Comparison of ENCODE assay signal across 8 cellular contexts in genomic region chr4:140743194-140743931, GRCh38. TPM values are rescaled to one million over a fixed set of nuclear protein-coding genes. Genes with fewer than 3 reads are reported as not detected.
DNase-seq lines count a peak whose midpoint lies in the region; ATAC-seq, FAIRE-seq and TF ChIP-seq lines count a peak whose summit lies in the region.

No MANE protein-coding gene starts in this region.

- no peak overlapping the region for H3K4me3 ChIP-seq in A549

- no peaks in the 10 kb centered on the region for H3K36me3 Mint-ChIP-seq in activated CD4-positive, alpha-beta memory T cell treated with anti-CD3 and anti-CD28 coated beads for 36 hours

- POLR2A ChIA-PET in A549 (lab: Yijun Ruan, JAX) = interaction anchor here (1.7 kb wide), 1 partner anchor 13 kb away, joined by 5 read pairs; no protein-coding TSS in a partner anchor
- POLR2A ChIA-PET in activated CD4-positive, alpha-beta memory T cell treated with anti-CD3 and anti-CD28 coated beads for 36 hours (lab: Charles Lee) = no interaction called here

- no peak for TF ChIP-seq EP300 in A549 (IDR thresholded peaks at IDR 0.05)

- H3K27me3 Mint-ChIP-seq in activated CD4-positive, alpha-beta memory T cell treated with anti-CD3 and anti-CD28 coated beads for 36 hours = peaks cover 10% of the 10 kb centered on the region

- H3K9me3 ChIP-seq in A549 = 0 out of 3 replicates have a peak, but pooled peaks cover under 1% of the 10 kb centered on the region

- TF ChIP-seq RAD21 in A549 (conservative IDR thresholded peaks at IDR 0.05 in 1 of 2, IDR thresholded peaks at IDR 0.05 in 1 of 2) = peak; percentile 13 to 17; a peak in 1 of 5 replicates

- no peak overlapping the region for H3K27ac Mint-ChIP-seq in activated CD4-positive, alpha-beta memory T cell treated with anti-CD3 and anti-CD28 coated beads for 36 hours

- DNase-seq in A549 (ENCODE audit: low read depth in 1 of 2, low spot score in 1 of 2) (peak in 1 of 2 experiments; percentile 25), RKO (ENCODE audit: low spot score) (peak; percentile 12), iPS-NIHi7 (ENCODE audit: extremely low spot score) (peak; percentile 22), NCI-H187 (lab: John Stamatoyannopoulos, UW) (no peak)
- no peak for DNase-seq in stimulated activated CD4-positive, alpha-beta T cell treated with anti-CD3 and anti-CD28 coated beads, Interleukin-1b, Interleukin-23, amount 100 ng/mL, for 48 hours
- DNase-seq in activated CD4-positive, alpha-beta memory T cell treated with anti-CD3 and anti-CD28 coated beads for 36 hours = no peak

- CTCF ChIA-PET in A549 (lab: Yijun Ruan, JAX) = interaction anchor here (0.9 to 1.1 kb wide), 3 partner anchors 10 to 99 kb away, joined by 3 to 4 read pairs (median 3); partner anchors contain the start of gene TBC1D9
- CTCF ChIA-PET in activated CD4-positive, alpha-beta memory T cell treated with anti-CD3 and anti-CD28 coated beads for 36 hours (lab: Charles Lee) = no interaction called here

- ATAC-seq in A549 = peak; percentile 59 to 77; a peak in 4 of 6 replicates
- ATAC-seq in GM18858 (IDR thresholded peaks at IDR 0.05; ENCODE audit: unreplicated experiment) = peak; percentile 61
- ATAC-seq in HG02943 (IDR thresholded peaks at IDR 0.05; ENCODE audit: low read depth, unreplicated experiment) = peak; percentile 66

- H3K4me2 ChIP-seq in A549 = peak overlapping the region; percentile 70

- TF ChIP-seq CTCF in A549 (IDR thresholded peaks at IDR 0.05) = peak; percentile 39; the same call in 2 of the 3 replicates

- 28% methylated on average over 4 of the region's 4 CpGs for WGBS in A549 (ENCODE audit: missing lambda C conversion rate)

- intact Hi-C loops in activated CD4-positive, alpha-beta memory T cell treated with anti-CD3 and anti-CD28 coated beads for 36 hours (cut with micrococcal nuclease) = no loop called here

- no peak for TF ChIP-seq POLR2A in A549 (IDR thresholded peaks at IDR 0.05; ENCODE audit: low read length)

- H3K27ac ChIP-seq in A549 = peak overlapping the region; percentile 13 to 58; a peak in 3 of 6 replicates

- H3K4me1 ChIP-seq in A549 = peaks cover 43% of the 10 kb centered on the region

- no peak overlapping the region for H3K4me3 Mint-ChIP-seq in activated CD4-positive, alpha-beta memory T cell treated with anti-CD3 and anti-CD28 coated beads for 36 hours

- FAIRE-seq in A549 (lab: Jason Lieb, UNC) = no peak

- H3K4me1 Mint-ChIP-seq in activated CD4-positive, alpha-beta memory T cell treated with anti-CD3 and anti-CD28 coated beads for 36 hours (ENCODE audit: low read depth) = peaks cover 2% of the 10 kb centered on the region

- H3K9me3 Mint-ChIP-seq in activated CD4-positive, alpha-beta memory T cell treated with anti-CD3 and anti-CD28 coated beads for 36 hours = peaks cover 5% of the 10 kb centered on the region

TF ChIP-seq in A549, 52 proteins besides CTCF, POLR2A, EP300 and RAD21:
- TF ChIP-seq RCOR1 (IDR thresholded peaks at IDR 0.05; ENCODE audit: low read depth, low read length) = no peak
- no peak for TF ChIP-seq HOXA7 (CRISPR knock-in tag; IDR thresholded peaks at IDR 0.05)
- no peak for TF ChIP-seq ZFP36 (IDR thresholded peaks at IDR 0.05; ENCODE audit: borderline replicate concordance, partially characterized antibody)
- no peak for TF ChIP-seq CHD4 (IDR thresholded peaks at IDR 0.05; ENCODE audit: borderline replicate concordance)
- no peak for TF ChIP-seq REST (IDR thresholded peaks at IDR 0.05)
- TF ChIP-seq TP53 (CRISPR knock-in tag; IDR thresholded peaks at IDR 0.05) = no peak

RNA-seq across cellular contexts. Expression of gene TBC1D9, which starts 12.8 kb away (rescaled TPM):
- 11.8 and 12.2 TPM in 2 replicates for polyA plus RNA-seq in A549 (2011; rRNA removed)
- 3.3 and 3.9 TPM in 2 replicates for polyA plus RNA-seq in A549 (2012; cell fraction: cytosol; rRNA removed)
- polyA plus RNA-seq in A549 (2012; cell fraction: nucleus; rRNA removed) = 3.1 and 3.4 TPM in 2 replicates
- 5.0 to 5.6 TPM (median 5.4 TPM) in 3 replicates for polyA plus RNA-seq in A549 (2017; fragmentation: RNase III; extraction: RNeasy Plus Mini Kit Qiagen cat#74134 plus additional on column Dnase treatment)
- polyA minus RNA-seq in A549 (2011; rRNA and poly(A)+ RNA removed) = 19.6 and 20.0 TPM in 2 replicates
- total RNA-seq in activated CD4-positive, alpha-beta memory T cell treated with anti-CD3 and anti-CD28 coated beads for 36 hours = under 1 TPM in 1 of 2 experiments, not detected in 1; 0.05 TPM

Comparison
In these comparisons a context has a peak if more than half of its experiments do, and no peak if none do; other contexts are left out.
1. DNase-seq: peak in RKO (single experiment) and iPS-NIHi7 (single experiment); none in stimulated activated CD4-positive, alpha-beta T cell treated with anti-CD3 and anti-CD28 coated beads, Interleukin-1b, Interleukin-23, amount 100 ng/mL, for 48 hours (single experiment), NCI-H187 (0 of 2) and activated CD4-positive, alpha-beta memory T cell treated with anti-CD3 and anti-CD28 coated beads for 36 hours (single experiment).
2. Peak in every context shown above with its lines, with median percentiles within 50 percentile points of each other: ATAC-seq.